In genomic region chr10:38010150-38010903, GRCh38 we compare ENCODE assay signal across 8 cellular contexts. TPM values are rescaled to one million over a fixed set of nuclear protein-coding genes. Genes with fewer than 3 reads are reported as not detected.
DNase-seq lines count a peak whose midpoint lies in the region; ATAC-seq, FAIRE-seq and TF ChIP-seq lines count a peak whose summit lies in the region.

Gene ZNF33A, plus strand, starts transcription at chr10:38010675. Its CDS starts 1,667 bp downstream, at chr10:38012342.

- no peaks in the 10 kb centered on the region for H4K20me1 ChIP-seq in smooth muscle cell (ENCODE audit: low read depth)

- H3K4me3 ChIP-seq in AG04450 (ENCODE audit: low read depth, low read length) (peak within 1 kb of the TSS; percentile 83), bronchial epithelial cell (ENCODE audit: low read depth, low read length) (peak within 1 kb of the TSS; percentile 78), smooth muscle cell (peak within 1 kb of the TSS; percentile 80)

- H2AFZ ChIP-seq in smooth muscle cell (ENCODE audit: low read depth) = peak within 1 kb of the TSS; percentile 93

- peak within 1 kb of the TSS; percentile 98 for H3K27ac Mint-ChIP-seq in WTC11

- H3F3A ChIP-seq in smooth muscle cell (ENCODE audit: low read depth) = no peaks in the 10 kb centered on the region

- POLR2A ChIA-PET in AG04450 (lab: Yijun Ruan, JAX) (interaction anchor here (0.6 to 0.9 kb wide), 2 partner anchors 35 to 238 kb away, joined by 3 to 4 read pairs; no protein-coding TSS in a partner anchor), WTC11 (lab: Charles Lee) (interaction anchor here (1.3 kb wide), 1 partner anchor 34 kb away, joined by 4 read pairs; the partner anchor contains the start of gene ZNF25)

- H3K27me3 ChIP-seq in AG04450 (ENCODE audit: control insufficient read depth, insufficient read depth, low read length) = no peaks in the 10 kb centered on the region
- no peaks in the 10 kb centered on the region for H3K27me3 ChIP-seq in bronchial epithelial cell (ENCODE audit: control insufficient read depth, insufficient read depth, low read length)
- H3K27me3 ChIP-seq in smooth muscle cell (ENCODE audit: low read depth) = no peaks in the 10 kb centered on the region

- H3K27me3 Mint-ChIP-seq in WTC11 (ENCODE audit: low read depth) = peaks cover 13% of the 10 kb centered on the region

- peak within 1 kb of the TSS; percentile 91 for H3K9ac ChIP-seq in smooth muscle cell (ENCODE audit: low read depth)

- H3K4me3 Mint-ChIP-seq in WTC11 = peak within 1 kb of the TSS; percentile 93

- H3K36me3 Mint-ChIP-seq in WTC11 = peaks cover 30% of the 10 kb centered on the region

- H3K79me2 ChIP-seq in smooth muscle cell (ENCODE audit: low read depth) = peaks cover 5% of the 10 kb centered on the region

- peak; percentile 93 for ATAC-seq in GM18907 (IDR thresholded peaks at IDR 0.05; ENCODE audit: unreplicated experiment)
- ATAC-seq in HG03159 (IDR thresholded peaks at IDR 0.05; ENCODE audit: unreplicated experiment) = peak; percentile 83
- ATAC-seq in WTC11 = peak; percentile 94

- WGBS in smooth muscle cell (ENCODE audit: low lambda C conversion rate) = 1% methylated on average over 35 of the region's 46 CpGs

- TF ChIP-seq CTCF in AG04450 (IDR thresholded peaks at IDR 0.05; ENCODE audit: low read depth, low read length) (no peak), WTC11 (IDR thresholded peaks at IDR 0.05) (no peak), bronchial epithelial cell (IDR thresholded peaks at IDR 0.05; ENCODE audit: insufficient read depth, low read length, severe bottlenecking) (no peak), smooth muscle cell (IDR thresholded peaks at IDR 0.05; ENCODE audit: borderline replicate concordance, insufficient read depth, poor library complexity, severe bottlenecking) (no peak)

- DNase-seq in AG04450 (ENCODE audit: low read depth, low spot score) = peak; percentile 62
- peak; percentile 93 for DNase-seq in NCI-H2227 (lab: John Stamatoyannopoulos, UW; ENCODE audit: unreplicated experiment)
- peak; percentile 83 for DNase-seq in WTC11 (ENCODE audit: low spot score)
- peak; percentile 89 for DNase-seq in bronchial epithelial cell (ENCODE audit: low read depth)
- peak; percentile 95 for DNase-seq in iPS-NIHi7 (ENCODE audit: extremely low spot score)
- DNase-seq in smooth muscle cell (lab: John Stamatoyannopoulos, UW; ENCODE audit: unreplicated experiment) = peak; percentile 83

- H3K36me3 ChIP-seq in bronchial epithelial cell (ENCODE audit: control insufficient read depth, insufficient read depth, low read length) (no peaks in the 10 kb centered on the region), smooth muscle cell (ENCODE audit: low read depth) (no peaks in the 10 kb centered on the region)

- peaks cover 22% of the 10 kb centered on the region for H3K9me3 Mint-ChIP-seq in WTC11

- H3K9me3 ChIP-seq in AG04450 (ENCODE audit: control insufficient read depth, insufficient read depth, low read length) (no peaks in the 10 kb centered on the region), smooth muscle cell (replicated peaks; ENCODE audit: low read depth) (no peaks in the 10 kb centered on the region)

- peak within 1 kb of the TSS; percentile 97 for H3K27ac ChIP-seq in AG04450 (ENCODE audit: low read depth, low read length)
- H3K27ac ChIP-seq in smooth muscle cell (ENCODE audit: low read depth) = peak within 1 kb of the TSS; percentile 97

- FAIRE-seq in bronchial epithelial cell (lab: Jason Lieb, UNC) = no peak

- H3K4me2 ChIP-seq in smooth muscle cell = peak within 1 kb of the TSS; percentile 89

- H3K4me1 ChIP-seq in smooth muscle cell (ENCODE audit: low read depth) = peaks cover 7% of the 10 kb centered on the region

- CTCF ChIA-PET in AG04450 (lab: Charles Lee) (interaction anchor here (0.6 to 2.1 kb wide), 3 partner anchors 33 to 128 kb away, joined by 3 to 15 read pairs (median 7); no protein-coding TSS in a partner anchor), WTC11 (lab: Charles Lee) (interaction anchor here (1.4 kb wide), 1 partner anchor 34 kb away, joined by 9 read pairs; the partner anchor contains the start of gene ZNF25)

- peaks cover 7% of the 10 kb centered on the region for H3K4me1 Mint-ChIP-seq in WTC11

TF ChIP-seq in WTC11, 78 proteins besides CTCF, POLR2A, EP300 and RAD21:
- no peak for TF ChIP-seq ATF6 (CRISPR knock-in tag; IDR thresholded peaks at IDR 0.05)
- peak; percentile 44; the same call in 1 of the 2 replicates for TF ChIP-seq SP1 (CRISPR knock-in tag; conservative IDR thresholded peaks at IDR 0.05)
- TF ChIP-seq ZNF138 (CRISPR knock-in tag; conservative IDR thresholded peaks at IDR 0.05) = no peak
- 0 out of 2 replicates have a peak, but pooled peaks have one; percentile 6 for TF ChIP-seq MYBL2 (CRISPR knock-in tag; IDR thresholded peaks at IDR 0.05)
- TF ChIP-seq IRF1 (CRISPR knock-in tag; IDR thresholded peaks at IDR 0.05) = no peak
- peak; percentile 30; the same call in 1 of the 2 replicates for TF ChIP-seq NFYB (CRISPR knock-in tag; conservative IDR thresholded peaks at IDR 0.05; ENCODE audit: low read depth)
- TF ChIP-seq ZNF317 (CRISPR knock-in tag; IDR thresholded peaks at IDR 0.05; ENCODE audit: borderline replicate concordance, low read depth) = no peak
- no peak for TF ChIP-seq SMAD3 (CRISPR knock-in tag; IDR thresholded peaks at IDR 0.05; ENCODE audit: borderline replicate concordance)

RNA-seq across cellular contexts. Expression of gene ZNF33A, which starts in this region (rescaled TPM):
- 7.4 and 10.5 TPM in 2 replicates for polyA plus RNA-seq in AG04450 (2011; rRNA removed)
- polyA minus RNA-seq in AG04450 (2011; rRNA and poly(A)+ RNA removed) = 7.0 and 10.3 TPM in 2 replicates
- 32.2 to 36.5 TPM (median 35.2 TPM) in 3 replicates for total RNA-seq in WTC11 (2021)
- total RNA-seq in bronchial epithelial cell = 17.8 and 21.3 TPM in 2 replicates
- 8.5 and 9.2 TPM in 2 replicates for total RNA-seq in smooth muscle cell
- 1.4 and 3.6 TPM in 2 replicates for polyA plus RNA-seq in smooth muscle cell

Comparison
In these comparisons a context has a peak if more than half of its experiments do, and no peak if none do; other contexts are left out.
1. Peak in every context shown above with its lines: DNase-seq, ATAC-seq, H3K4me3 ChIP-seq and H3K27ac ChIP-seq.